ENCODE assay signal across 9 cellular contexts in the genomic region with DNA sequence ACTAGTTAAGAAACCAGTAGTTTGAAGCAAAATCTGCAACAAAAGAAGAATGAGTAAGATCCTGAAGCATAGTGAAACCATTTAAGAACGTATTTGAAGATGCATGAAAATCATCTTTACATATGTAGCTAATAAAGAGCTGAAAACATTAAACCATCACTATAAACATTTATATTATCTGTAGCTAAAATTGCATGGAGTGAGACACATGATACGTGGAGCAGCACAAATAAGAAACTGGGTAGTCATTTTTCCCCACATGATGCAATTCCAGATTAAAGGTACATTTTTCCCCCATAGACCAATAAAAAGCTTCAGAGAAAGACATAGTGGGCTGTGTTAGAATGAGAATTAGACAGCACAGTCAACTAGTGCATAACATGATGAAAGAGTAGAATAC.
"Had no signal": no experiment of that assay in that cellular context is flagged by ENCODE, and none has a peak within 500 bp of the region (broad histone marks: within the 10 kb centered on the region; RNA-seq: fewer than 3 reads in every experiment).

No MANE protein-coding gene starts in this region.

- H3K27ac ChIP-seq: GM23248 had no signal

- H3K9ac ChIP-seq: GM23248 had no signal

- H3K4me3 ChIP-seq: GM23248, HAP-1, K562 had no signal

- ATAC-seq: HCT116, K562 had no signal

- H3K4me1 ChIP-seq: HAP-1 had no signal

- H3K9me3 ChIP-seq: HAP-1 had no signal

- DNase-seq: GM23248, GOT3, H7, HFFc6, IMR-90, KG1 had no signal

- H3K36me3 ChIP-seq: HAP-1 had no signal

- H2AFZ ChIP-seq: GM23248 had no signal
